In genomic region chr7:10939911-10940747, GRCh38 we compare ENCODE assay signal across 8 cellular contexts. TPM values are rescaled to one million over a fixed set of nuclear protein-coding genes. Genes with fewer than 3 reads are reported as not detected.
DNase-seq lines count a peak whose midpoint lies in the region; ATAC-seq and TF ChIP-seq lines count a peak whose summit lies in the region.

No MANE protein-coding gene starts in this region.

- H3K4me3 ChIP-seq in GM12865 (ENCODE audit: low read depth, low read length): peak overlapping the region; percentile 99
- peak overlapping the region; percentile 86 for H3K4me3 ChIP-seq in trophoblast cell (ENCODE audit: low read depth, low read length)
- H3K4me3 ChIP-seq in transverse colon: peak overlapping the region; percentile 57 to 97 (median 79)

- intact Hi-C loops in cardiac septum (cut with DNase I): loop anchor here (1.0 kb wide), 1 partner anchor 33 kb away; the partner anchor contains the start of gene PHF14
- intact Hi-C loops in transverse colon (cut with DNase I; ENCODE audit: low total_unique reads): loop anchor here (5.0 kb wide), 1 partner anchor 37 kb away; no protein-coding TSS in a partner anchor

- no peak overlapping the region for H3K4ac ChIP-seq in trophoblast cell (ENCODE audit: low read depth, low read length)

- peaks cover 0 to 2% of the 10 kb centered on the region in 2 experiments for H3K4me1 ChIP-seq in trophoblast cell (ENCODE audit: control insufficient read depth in 1 of 2, insufficient read depth in 2 of 2, low read length in 2 of 2)
- H3K4me1 ChIP-seq in transverse colon: peaks cover 0 to 39% (median 21%) of the 10 kb centered on the region in 4 donors

- H3K27ac Mint-ChIP-seq in activated naive CD8-positive, alpha-beta T cell treated with anti-CD3 and anti-CD28 coated beads, Interleukin-2, amount 50 U/mL, for 24 hours: no peak overlapping the region

- H2BK12ac ChIP-seq in trophoblast cell (ENCODE audit: low read length): no peak overlapping the region

- peaks cover 9 to 15% of the 10 kb centered on the region in 2 experiments for H3K36me3 ChIP-seq in trophoblast cell (ENCODE audit: control insufficient read depth in 1 of 2, insufficient read depth in 2 of 2, low read length in 2 of 2)
- H3K36me3 ChIP-seq in transverse colon: peaks cover 0 to 24% (median 6%) of the 10 kb centered on the region in 4 donors

- TF ChIP-seq CTCF in GM12865 (IDR thresholded peaks at IDR 0.05; ENCODE audit: insufficient read depth, low read depth, low read length, missing control alignments) (no peak), transverse colon (IDR thresholded peaks at IDR 0.05) (no peak)

- no peaks in the 10 kb centered on the region for H3K9me3 Mint-ChIP-seq in activated naive CD8-positive, alpha-beta T cell treated with anti-CD3 and anti-CD28 coated beads, Interleukin-2, amount 50 U/mL, for 24 hours

- TF ChIP-seq EP300 in transverse colon (IDR thresholded peaks at IDR 0.05; ENCODE audit: low read depth): no peak

- WGBS in trophoblast cell (ENCODE audit: extremely low coverage, insufficient coverage, insufficient read length): no CpG with 5 or more reads among the region's 61 CpGs
- WGBS in transverse colon (ENCODE audit: low coverage in 1 of 2), 2 donors: 0% methylated on average over 8 to 55 of the region's 61 CpGs

- H3K27me3 ChIP-seq in trophoblast cell (ENCODE audit: insufficient read depth, low read length): no peaks in the 10 kb centered on the region
- no peaks in the 10 kb centered on the region for H3K27me3 ChIP-seq in transverse colon

- no peaks in the 10 kb centered on the region for H3K27me3 Mint-ChIP-seq in activated naive CD8-positive, alpha-beta T cell treated with anti-CD3 and anti-CD28 coated beads, Interleukin-2, amount 50 U/mL, for 24 hours

- H3K9ac ChIP-seq in trophoblast cell (ENCODE audit: low read length): peak overlapping the region; percentile 93

- no peak overlapping the region for H3K4me3 Mint-ChIP-seq in activated naive CD8-positive, alpha-beta T cell treated with anti-CD3 and anti-CD28 coated beads, Interleukin-2, amount 50 U/mL, for 24 hours

- DNase-seq in GM12865 (ENCODE audit: low read depth) (peak; percentile 97), NCI-H1105 treated with DMSO at 0.1 percent for 48 hours (lab: John Stamatoyannopoulos, UW) (peak; percentile 97), SKM-1 (lab: John Stamatoyannopoulos, UW; ENCODE audit: unreplicated experiment) (peak; percentile 95), cardiac septum (ENCODE audit: low spot score) (peak; percentile 92), trophoblast cell (peak; percentile 91 to 96), transverse colon (peak; percentile 88)
- DNase-seq in activated naive CD8-positive, alpha-beta T cell treated with anti-CD3 and anti-CD28 coated beads, Interleukin-2, amount 50 U/mL, for 24 hours: peak; percentile 86

- H3K18ac ChIP-seq in trophoblast cell (ENCODE audit: low read length): peak overlapping the region; percentile 66

- H3K27ac ChIP-seq in trophoblast cell (ENCODE audit: low read depth, low read length) (peak overlapping the region; percentile 91), transverse colon (peak overlapping the region; percentile 86 to 96 (median 95))

- H3K79me2 ChIP-seq in trophoblast cell (ENCODE audit: control insufficient read depth, insufficient read depth, low read length, poor library complexity): peaks cover 5% of the 10 kb centered on the region

- peak; percentile 88 for ATAC-seq in HG02678 (IDR thresholded peaks at IDR 0.05; ENCODE audit: unreplicated experiment)
- ATAC-seq in activated naive CD8-positive, alpha-beta T cell treated with anti-CD3 and anti-CD28 coated beads, Interleukin-2, amount 50 U/mL, for 24 hours: peak; percentile 94

- no peak overlapping the region for H2AK5ac ChIP-seq in trophoblast cell (ENCODE audit: low read length)

- H3K23ac ChIP-seq in trophoblast cell (ENCODE audit: low read length): no peak overlapping the region

- H3K4me1 Mint-ChIP-seq in activated naive CD8-positive, alpha-beta T cell treated with anti-CD3 and anti-CD28 coated beads, Interleukin-2, amount 50 U/mL, for 24 hours: peaks cover 35% of the 10 kb centered on the region

- peaks cover 31% of the 10 kb centered on the region for H3K36me3 Mint-ChIP-seq in activated naive CD8-positive, alpha-beta T cell treated with anti-CD3 and anti-CD28 coated beads, Interleukin-2, amount 50 U/mL, for 24 hours (ENCODE audit: low read depth)

- H2BK5ac ChIP-seq in trophoblast cell (ENCODE audit: low read depth, low read length, poor library complexity): peak overlapping the region; percentile 82

- in situ Hi-C loops in transverse colon (cut with MboI; ENCODE audit: low pct_ligation_motif_present in 1 of 4, low pct_unique_long_range_greater_than_20kb in 1 of 4, low sequenced_read_pairs in 3 of 4): no loop called here

- peaks cover 6% of the 10 kb centered on the region for H3K79me1 ChIP-seq in trophoblast cell (ENCODE audit: low read length)

- peak; percentile 91 for TF ChIP-seq POLR2A in transverse colon (IDR thresholded peaks at IDR 0.05)

- peak overlapping the region; percentile 94 for H2AFZ ChIP-seq in trophoblast cell (ENCODE audit: insufficient read depth, low read length, poor library complexity)

- peak overlapping the region; percentile 85 for H4K91ac ChIP-seq in trophoblast cell (ENCODE audit: low read depth, low read length)

- H3K9me3 ChIP-seq in trophoblast cell (ENCODE audit: insufficient read depth, low read depth, low read length) (no peaks in the 10 kb centered on the region), transverse colon (no peaks in the 10 kb centered on the region)

- peak overlapping the region; percentile 91 for H4K8ac ChIP-seq in trophoblast cell (ENCODE audit: low read depth, low read length)

- H2BK120ac ChIP-seq in trophoblast cell (ENCODE audit: insufficient read depth, low read length, poor library complexity): peak overlapping the region; percentile 59

- peak overlapping the region; percentile 90 for H3K14ac ChIP-seq in trophoblast cell (ENCODE audit: low read length)

- H3K4me2 ChIP-seq in trophoblast cell (ENCODE audit: low read length): peak overlapping the region; percentile 88

- H4K12ac ChIP-seq in trophoblast cell (ENCODE audit: low read depth, low read length): peak overlapping the region; percentile 14

RNA-seq across cellular contexts. Expression of gene PHF14, which starts 33.5 kb away (rescaled TPM):
- total RNA-seq in cardiac septum (15.6 TPM), transverse colon (10 to 100 TPM; 24.3 to 42.1 (median 28.8) TPM)
- 33.5 and 36.2 TPM in 2 replicates for polyA plus RNA-seq in trophoblast cell (2013)

Comparison
In these comparisons a context has a peak if more than half of its experiments do, and no peak if none do; other contexts are left out.
1. Peak in every context shown above with its lines: DNase-seq, ATAC-seq, H3K4me3 ChIP-seq and H3K27ac ChIP-seq.